8 cellular contexts compared by ENCODE assay signal in the genomic region with DNA sequence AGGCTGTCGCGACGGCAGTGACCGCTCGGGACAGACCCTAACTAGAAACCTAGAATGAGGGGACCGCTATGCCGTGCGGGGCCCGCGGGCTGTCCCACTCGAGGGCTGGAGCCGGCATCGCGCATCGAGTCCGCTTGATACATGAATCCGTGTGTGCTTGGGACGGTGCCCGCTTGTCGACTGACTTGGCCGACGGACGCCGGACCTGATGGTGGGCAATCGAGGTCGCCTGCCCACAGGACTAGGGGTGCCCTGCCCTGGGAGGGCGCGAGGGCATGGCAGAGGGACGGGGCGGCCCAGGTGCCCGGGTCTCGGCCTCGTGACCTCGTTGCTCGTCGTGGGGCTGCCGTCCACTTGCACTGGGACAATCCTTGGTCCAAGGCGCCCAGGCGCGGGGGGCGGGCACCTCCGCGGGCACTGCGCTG. TPM values are rescaled to one million over a fixed set of nuclear protein-coding genes. Genes with fewer than 3 reads are reported as not detected.
A peak's percentile ranks its signal among the peaks of the same experiment; 100 is the strongest.
DNase-seq lines count a peak whose midpoint lies in the region; ATAC-seq and TF ChIP-seq lines count a peak whose summit lies in the region.

No MANE protein-coding gene starts in this region.

- ATAC-seq in thoracic aorta (ENCODE audit: insufficient number of reproducible peaks, low FRiP score, low read depth) (no peak), GM19328 (IDR thresholded peaks at IDR 0.05; ENCODE audit: unreplicated experiment) (no peak)

- H3K9ac ChIP-seq in SK-N-SH (peak overlapping the region; percentile 97), mesenchymal stem cell (ENCODE audit: low read length) (peak overlapping the region; percentile 90)

- no peaks in the 10 kb centered on the region for H3K27me3 ChIP-seq in SK-N-SH (ENCODE audit: insufficient read depth)
- H3K27me3 ChIP-seq in mesenchymal stem cell (ENCODE audit: control insufficient read depth in 1 of 2, insufficient read depth in 1 of 2, low read length in 2 of 2) = no peaks in the 10 kb centered on the region
- no peaks in the 10 kb centered on the region for H3K27me3 ChIP-seq in thoracic aorta (replicated peaks; ENCODE audit: insufficient read depth)

- POLR2A ChIA-PET in SK-N-SH (lab: Yijun Ruan, JAX) = interaction anchor here (0.5 to 3.1 kb wide), 13 partner anchors 9 to 867 kb away, joined by 3 to 38 read pairs (median 9); a partner anchor contains a TSS

- no peaks in the 10 kb centered on the region for H3K9me2 ChIP-seq in SK-N-SH

- H3K18ac ChIP-seq in mesenchymal stem cell (ENCODE audit: low read depth in 1 of 2, low read length in 2 of 2) = peak overlapping the region; percentile 89 to 92

- no peaks in the 10 kb centered on the region for H3K9me3 ChIP-seq in SK-N-SH
- H3K9me3 ChIP-seq in mesenchymal stem cell (ENCODE audit: control insufficient read depth, low read length) = no peaks in the 10 kb centered on the region
- H3K9me3 ChIP-seq in thoracic aorta = no peaks in the 10 kb centered on the region

- H3K36me3 ChIP-seq in SK-N-SH (replicated peaks in 1 of 2; ENCODE audit: control insufficient read depth in 1 of 2, insufficient read depth in 2 of 2, low read length in 1 of 2) (peaks cover 11 to 18% of the 10 kb centered on the region in 2 experiments), mesenchymal stem cell (ENCODE audit: control insufficient read depth in 1 of 2, insufficient read depth in 2 of 2, low read depth in 1 of 2, low read length in 2 of 2) (peaks cover 12% of the 10 kb centered on the region in 2 experiments), thoracic aorta (peaks cover 6% of the 10 kb centered on the region)

- peak overlapping the region; percentile 92 to 100 for H3K27ac ChIP-seq in SK-N-SH (ENCODE audit: low read depth in 2 of 2, low read length in 1 of 2)
- H3K27ac ChIP-seq in mesenchymal stem cell (ENCODE audit: low read length, poor library complexity, severe bottlenecking) = peak overlapping the region; percentile 100
- H3K27ac ChIP-seq in thoracic aorta = peak overlapping the region; percentile 96 to 100

- peak overlapping the region; percentile 100 for H2BK15ac ChIP-seq in mesenchymal stem cell (ENCODE audit: low read depth, poor library complexity, severe bottlenecking)

- peaks cover 54% of the 10 kb centered on the region for H3K79me2 ChIP-seq in SK-N-SH (ENCODE audit: insufficient read depth)

- peak overlapping the region; percentile 86 for H3K4me3 Mint-ChIP-seq in chondrocyte (ENCODE audit: unreplicated experiment)

- H3K4me1 ChIP-seq in SK-N-SH (ENCODE audit: control insufficient read depth in 1 of 2, insufficient read depth in 2 of 2, low read depth in 1 of 2, low read length in 1 of 2) (peaks cover 11 to 27% of the 10 kb centered on the region in 2 experiments; a peak in 2 of 4 replicates), mesenchymal stem cell (ENCODE audit: control insufficient read depth, insufficient read depth, low read depth, low read length) (peaks cover 26% of the 10 kb centered on the region), thoracic aorta (ENCODE audit: control insufficient read depth in 1 of 2, low read depth in 2 of 2) (peaks cover 16 to 33% of the 10 kb centered on the region in 2 donors)

- WGBS in SK-N-SH (ENCODE audit: low lambda C conversion rate) = 0% methylated on average over 6 of the region's 44 CpGs
- WGBS in mesenchymal stem cell = 7% methylated on average over 28 of the region's 44 CpGs

- H3K9me3 Mint-ChIP-seq in chondrocyte (ENCODE audit: low read depth) = no peaks in the 10 kb centered on the region

- H3K27ac Mint-ChIP-seq in chondrocyte (ENCODE audit: unreplicated experiment) = peak overlapping the region; percentile 100

- peaks cover 11% of the 10 kb centered on the region for H3K36me3 Mint-ChIP-seq in chondrocyte (ENCODE audit: low read depth)

- TF ChIP-seq CTCF in SK-N-SH (IDR thresholded peaks at IDR 0.05) (no peak), chondrocyte (IDR thresholded peaks at IDR 0.05) (no peak), thoracic aorta (IDR thresholded peaks at IDR 0.05) (no peak)

- peak overlapping the region; percentile 1 to 90 for H3K23ac ChIP-seq in mesenchymal stem cell (ENCODE audit: low read length in 2 of 2)

- peak overlapping the region; percentile 81 for H2BK5ac ChIP-seq in mesenchymal stem cell (ENCODE audit: low read depth, low read length, poor library complexity, severe bottlenecking)

- H4K20me1 ChIP-seq in SK-N-SH (ENCODE audit: insufficient read depth) = peaks cover 40% of the 10 kb centered on the region

- no peaks in the 10 kb centered on the region for H3K27me3 Mint-ChIP-seq in chondrocyte (ENCODE audit: low read depth)

- peak overlapping the region; percentile 95 to 96 for H2BK12ac ChIP-seq in mesenchymal stem cell (ENCODE audit: low read length in 2 of 2)

- TF ChIP-seq EP300 in SK-N-SH (IDR thresholded peaks at IDR 0.05; ENCODE audit: borderline replicate concordance in 1 of 2, low read depth in 1 of 2, low read length in 1 of 2) = no peak

- H4K8ac ChIP-seq in mesenchymal stem cell (ENCODE audit: low read length) = peak overlapping the region; percentile 100

- H3K4me3 ChIP-seq in SK-N-SH (ENCODE audit: low read depth in 2 of 2, low read length in 1 of 2) = peak overlapping the region; percentile 80 to 83
- H3K4me3 ChIP-seq in mesenchymal stem cell (ENCODE audit: insufficient read depth in 1 of 2, low read depth in 1 of 2, low read length in 2 of 2) = peak overlapping the region; percentile 39 to 83
- H3K4me3 ChIP-seq in thoracic aorta = peak overlapping the region; percentile 92

- H3K4me2 ChIP-seq in SK-N-SH = peak overlapping the region; percentile 89
- peak overlapping the region; percentile 41 for H3K4me2 ChIP-seq in mesenchymal stem cell (ENCODE audit: low read length, poor library complexity, severe bottlenecking)

- H4K91ac ChIP-seq in mesenchymal stem cell (ENCODE audit: low read length) = peak overlapping the region; percentile 99

- H2BK120ac ChIP-seq in mesenchymal stem cell (ENCODE audit: low read depth, low read length) = peak overlapping the region; percentile 89

- H3F3A ChIP-seq in SK-N-SH (replicated peaks; ENCODE audit: insufficient read depth) = peaks cover 12% of the 10 kb centered on the region

- CTCF ChIA-PET in SK-N-SH (lab: Yijun Ruan, JAX) = interaction anchor here (0.8 to 34.6 kb wide), 8 partner anchors 17 to 144 kb away, joined by 3 to 1218 read pairs (median 4); no protein-coding TSS in a partner anchor

- peak; percentile 57 for DNase-seq in stimulated activated CD4-positive, alpha-beta T cell treated with anti-CD3 and anti-CD28 coated beads, Interleukin-1b, Interleukin-23, amount 100 ng/mL, for 48 hours
- DNase-seq in stimulated activated CD4-positive, alpha-beta T cell treated with anti-CD3 and anti-CD28 coated beads, Interleukin-4, amount 100 ng/mL, for 1 hour = no peak
- DNase-seq in SK-N-SH = peak; percentile 53
- no peak for DNase-seq in chondrocyte (ENCODE audit: low spot score)
- DNase-seq in mesenchymal stem cell = no peak
- no peak for DNase-seq in thoracic aorta (ENCODE audit: low spot score)
- DNase-seq in occipital lobe (lab: John Stamatoyannopoulos, UW) = no peak

- H3K4ac ChIP-seq in mesenchymal stem cell (ENCODE audit: low read depth in 1 of 2, low read length in 2 of 2) = peak overlapping the region; percentile 95 to 98

- H3K79me1 ChIP-seq in mesenchymal stem cell (replicated peaks; ENCODE audit: low read length, poor library complexity, severe bottlenecking) = peaks cover 5% of the 10 kb centered on the region

- peak overlapping the region; percentile 82 for H2AFZ ChIP-seq in SK-N-SH (ENCODE audit: low read depth)
- H2AFZ ChIP-seq in mesenchymal stem cell (ENCODE audit: low read depth, low read length) = peak overlapping the region; percentile 95

- H2AK5ac ChIP-seq in mesenchymal stem cell (ENCODE audit: low read length, severe bottlenecking) = peak overlapping the region; percentile 76

- H3K14ac ChIP-seq in mesenchymal stem cell (ENCODE audit: low read length in 2 of 2) = peak overlapping the region in 1 of 2 experiments; percentile 57

- TF ChIP-seq RAD21 in SK-N-SH (IDR thresholded peaks at IDR 0.05; ENCODE audit: low read length) = no peak

- peaks cover 26% of the 10 kb centered on the region for H3K4me1 Mint-ChIP-seq in chondrocyte (ENCODE audit: low read depth)

TF ChIP-seq in SK-N-SH, 30 proteins besides CTCF, POLR2A, EP300 and RAD21:
- TF ChIP-seq, protein P1, sequence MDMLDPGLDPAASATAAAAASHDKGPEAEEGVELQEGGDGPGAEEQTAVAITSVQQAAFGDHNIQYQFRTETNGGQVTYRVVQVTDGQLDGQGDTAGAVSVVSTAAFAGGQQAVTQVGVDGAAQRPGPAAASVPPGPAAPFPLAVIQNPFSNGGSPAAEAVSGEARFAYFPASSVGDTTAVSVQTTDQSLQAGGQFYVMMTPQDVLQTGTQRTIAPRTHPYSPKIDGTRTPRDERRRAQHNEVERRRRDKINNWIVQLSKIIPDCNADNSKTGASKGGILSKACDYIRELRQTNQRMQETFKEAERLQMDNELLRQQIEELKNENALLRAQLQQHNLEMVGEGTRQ (IDR thresholded peaks at IDR 0.05; ENCODE audit: borderline replicate concordance, low read depth, low read length) = no peak
- TF ChIP-seq NRF1 (IDR thresholded peaks at IDR 0.05; ENCODE audit: low read depth, low read length) (no peak), CHD2 (IDR thresholded peaks at IDR 0.05; ENCODE audit: low read length, partially characterized antibody) (no peak), SMC3 (IDR thresholded peaks at IDR 0.05; ENCODE audit: low read depth, low read length) (no peak), ELF1 (IDR thresholded peaks at IDR 0.05) (no peak), MEF2A (IDR thresholded peaks at IDR 0.05; ENCODE audit: borderline replicate concordance, low read depth) (no peak), GABPA (IDR thresholded peaks at IDR 0.05; ENCODE audit: low read depth) (no peak)
- TF ChIP-seq, protein P2, sequence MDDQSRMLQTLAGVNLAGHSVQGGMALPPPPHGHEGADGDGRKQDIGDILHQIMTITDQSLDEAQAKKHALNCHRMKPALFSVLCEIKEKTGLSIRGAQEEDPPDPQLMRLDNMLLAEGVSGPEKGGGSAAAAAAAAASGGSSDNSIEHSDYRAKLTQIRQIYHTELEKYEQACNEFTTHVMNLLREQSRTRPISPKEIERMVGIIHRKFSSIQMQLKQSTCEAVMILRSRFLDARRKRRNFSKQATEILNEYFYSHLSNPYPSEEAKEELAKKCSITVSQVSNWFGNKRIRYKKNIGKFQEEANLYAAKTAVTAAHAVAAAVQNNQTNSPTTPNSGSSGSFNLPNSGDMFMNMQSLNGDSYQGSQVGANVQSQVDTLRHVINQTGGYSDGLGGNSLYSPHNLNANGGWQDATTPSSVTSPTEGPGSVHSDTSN (IDR thresholded peaks at IDR 0.05) = no peak

RNA-seq across cellular contexts. Expression of a gene that starts 0.7 kb away (rescaled TPM):
- polyA plus RNA-seq in SK-N-SH (2012; rRNA removed) = 517 and 767 TPM in 2 replicates
- 733 and 1,021 TPM in 2 replicates for polyA plus RNA-seq in SK-N-SH (2012; cell fraction: cytosol; rRNA removed)
- polyA plus RNA-seq in SK-N-SH (2012; cell fraction: nucleus; rRNA removed) = 319 and 439 TPM in 2 replicates
- total RNA-seq in chondrocyte = 391 to 435 TPM (median 409 TPM) in 3 replicates
- 1,344 TPM for polyA plus RNA-seq in mesenchymal stem cell (2013, experiment 1 of 2)
- polyA plus RNA-seq in mesenchymal stem cell (2013, experiment 2 of 2) = 1,330 TPM
- total RNA-seq in thoracic aorta = 1,000 to 10,000 TPM in 1 of 2 donors, 100 to 1,000 TPM in 1; 700 to 1,022 TPM
- 647 TPM for total RNA-seq in occipital lobe

Comparison
In these comparisons a context has a peak if more than half of its experiments do, and no peak if none do; other contexts are left out.
1. DNase-seq: peak in stimulated activated CD4-positive, alpha-beta T cell treated with anti-CD3 and anti-CD28 coated beads, Interleukin-1b, Interleukin-23, amount 100 ng/mL, for 48 hours (single experiment) and SK-N-SH (single experiment); none in stimulated activated CD4-positive, alpha-beta T cell treated with anti-CD3 and anti-CD28 coated beads, Interleukin-4, amount 100 ng/mL, for 1 hour (single experiment), chondrocyte (single experiment), mesenchymal stem cell (single experiment), thoracic aorta (single experiment) and occipital lobe (single experiment).
2. Peak in every context shown above with its lines, with median percentiles within 50 percentile points of each other: H3K27ac ChIP-seq and H3K4me3 ChIP-seq.